ENCODE assay signal across 15 cellular contexts in the genomic region with DNA sequence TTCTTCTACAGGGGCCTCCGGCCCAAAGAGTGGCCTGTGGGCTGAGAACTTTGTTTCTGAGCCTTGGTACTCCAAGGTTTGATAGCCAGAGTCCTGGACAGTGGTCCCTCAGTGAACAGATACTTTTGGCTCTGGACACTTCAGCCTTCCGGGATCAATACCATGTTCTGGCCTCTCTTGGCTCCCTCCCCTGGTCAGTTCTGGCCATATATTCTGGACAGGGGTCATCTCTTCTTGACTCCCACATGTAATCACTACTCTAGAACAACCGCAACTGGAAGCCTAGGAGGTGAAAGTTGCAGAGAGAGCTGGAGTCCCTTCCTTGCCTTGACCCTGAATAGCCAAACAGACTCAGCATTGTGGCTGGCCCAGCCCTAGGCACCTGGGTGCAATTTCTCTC.
"Had no signal": no experiment of that assay in that cellular context is flagged by ENCODE, and none has a peak within 500 bp of the region (broad histone marks: within the 10 kb centered on the region; RNA-seq: fewer than 3 reads in every experiment).

No MANE protein-coding gene starts in this region.

- H3K4me3 ChIP-seq: ascending aorta, cardiac muscle cell, lower lobe of right lung, pancreas, testis had no signal

- H3K36me3 Mint-ChIP-seq: activated naive CD8-positive, alpha-beta T cell treated with anti-CD3 and anti-CD28 coated beads, Interleukin-2, amount 10 ng/mL, durations not matched to agents 7 days and 5 days had no signal

- H3K4me3 Mint-ChIP-seq: activated naive CD8-positive, alpha-beta T cell treated with anti-CD3 and anti-CD28 coated beads, Interleukin-2, amount 10 ng/mL, durations not matched to agents 7 days and 5 days had no signal

- ATAC-seq: lower lobe of right lung, pancreas had no signal

- H3K27me3 ChIP-seq: pancreas, testis had no signal

- H3K9me3 ChIP-seq: ascending aorta, lower lobe of right lung, pancreas, testis had no signal

- DNase-seq: activated effector memory CD4-positive, alpha-beta T cell treated with anti-CD3 and anti-CD28 coated beads, Interleukin-2, amount 50 U/mL, for 16 hours; activated naive CD8-positive, alpha-beta T cell treated with anti-CD3 and anti-CD28 coated beads, Interleukin-2, amount 10 ng/mL, durations not matched to agents 7 days and 5 days; erythroblast; hippocampal formation; lower lobe of right lung; midbrain; naive B cell; pancreas; stimulated activated CD4-positive, alpha-beta T cell treated with anti-CD3 and anti-CD28 coated beads, Interleukin-2, amount 100 ng/mL, for 48 hours; stimulated activated naive CD4-positive, alpha-beta T cell treated with Interleukin-2 at 50 U/mL for 16 hours; T-helper 2 cell; testis had no signal

- H3K36me3 ChIP-seq: ascending aorta, cardiac muscle cell, lower lobe of right lung, pancreas had no signal

- H3K9me3 Mint-ChIP-seq: activated naive CD8-positive, alpha-beta T cell treated with anti-CD3 and anti-CD28 coated beads, Interleukin-2, amount 10 ng/mL, durations not matched to agents 7 days and 5 days; naive B cell had no signal

- H3K27ac ChIP-seq: ascending aorta, cardiac muscle cell, lower lobe of right lung, pancreas, testis had no signal

- FAIRE-seq: pancreas, TTC549 had no signal

- H3K27ac Mint-ChIP-seq: activated naive CD8-positive, alpha-beta T cell treated with anti-CD3 and anti-CD28 coated beads, Interleukin-2, amount 10 ng/mL, durations not matched to agents 7 days and 5 days had no signal
